ENCODE assay signal across 17 cellular contexts in genomic region chr20:55472704-55473103, GRCh38.
A peak's percentile ranks its signal among the peaks of the same experiment; 100 is the strongest.
DNase-seq lines count a peak whose midpoint lies in the region; ATAC-seq and TF ChIP-seq lines count a peak whose summit lies in the region.
"Had no signal": no experiment of that assay in that cellular context is flagged by ENCODE, and none has a peak within 500 bp of the region (broad histone marks: within the 10 kb centered on the region; RNA-seq: fewer than 3 reads in every experiment).

No MANE protein-coding gene starts in this region.

- H3K79me2 ChIP-seq in PC-9 (ENCODE audit: low read depth), result no peaks in the 10 kb centered on the region

- POLR2A ChIA-PET in PC-9 (lab: Charles Lee; ENCODE audit: unreplicated experiment), result no interaction called here

- no peaks in the 10 kb centered on the region for H3K36me3 ChIP-seq in PC-9 (ENCODE audit: low read depth)

- ATAC-seq in foreskin keratinocyte (peak; percentile 34), HG02623 (IDR thresholded peaks at IDR 0.05; ENCODE audit: unreplicated experiment) (no peak), omental fat pad (ENCODE audit: low FRiP score) (no peak)
- ATAC-seq: T-cell had no signal

- H3K27me3 ChIP-seq in foreskin keratinocyte (peaks cover 5% of the 10 kb centered on the region), PC-9 (ENCODE audit: insufficient read depth, low read depth) (peaks cover 12% of the 10 kb centered on the region)

- H3K9me2 ChIP-seq in PC-9 (ENCODE audit: insufficient read depth), result no peaks in the 10 kb centered on the region

- H3F3A ChIP-seq in PC-9 (ENCODE audit: insufficient read depth, low read depth), result no peaks in the 10 kb centered on the region

- intact Hi-C loops in PC-9 (cut with micrococcal nuclease; ENCODE audit: unreplicated experiment), result no loop called here

- no peaks in the 10 kb centered on the region for H3K9me3 ChIP-seq in PC-9 (ENCODE audit: insufficient read depth, low read depth)

- H3K4me2 ChIP-seq in PC-9, result no peak overlapping the region

- TF ChIP-seq CTCF in foreskin keratinocyte (conservative IDR thresholded peaks at IDR 0.05) (no peak), omental fat pad (IDR thresholded peaks at IDR 0.05) (no peak), PC-9 (conservative IDR thresholded peaks at IDR 0.05) (no peak)

- H3K27ac ChIP-seq in foreskin keratinocyte (no peak overlapping the region), PC-9 (no peak overlapping the region)
- H3K27ac ChIP-seq: C4-2B had no signal

- H4K20me1 ChIP-seq in PC-9 (ENCODE audit: insufficient read depth), result no peaks in the 10 kb centered on the region; the same call in 1 of the 2 replicates

- H3K4me1 ChIP-seq in foreskin keratinocyte (no peaks in the 10 kb centered on the region), PC-9 (replicated peaks; ENCODE audit: insufficient read depth) (no peaks in the 10 kb centered on the region)

- BruUV-seq in PC-9 (replicated peaks; lab: Mats Ljungman, UMichigan), result no TSS peak

- H2AFZ ChIP-seq in PC-9, result no peak overlapping the region

- no peak overlapping the region for H3K4me3 ChIP-seq in PC-9

- CTCF ChIA-PET in PC-9 (lab: Charles Lee), result no interaction called here

- DNase-seq in ELR (ENCODE audit: low read depth) (peak; percentile 1), HT1080 (ENCODE audit: low read depth) (peak; percentile 10), OCI-M1 (lab: John Stamatoyannopoulos, UW) (peak; percentile 0), foreskin keratinocyte (no peak), omental fat pad (ENCODE audit: low spot score) (no peak), nucleus accumbens (lab: John Stamatoyannopoulos, UW) (no peak), PC-9 (no peak)
- DNase-seq: DMS79 treated with DMSO at 0.1 percent for 48 hours, GF-D8, GOT3, NCI-H1048, NCI-H146, NCI-H2081 treated with DMSO at 0.1 percent for 48 hours, NCI-H226, T-cell had no signal

Comparison
In these comparisons a context has a peak if more than half of its experiments do, and no peak if none do; other contexts are left out.
1. DNase-seq: peak in ELR (single experiment), HT1080 (single experiment) and OCI-M1 (single experiment); none in foreskin keratinocyte (0 of 2), omental fat pad (single experiment), nucleus accumbens (0 of 56) and PC-9 (0 of 2).